Comparison of ENCODE assay signal across 1 cellular context in the genomic region with DNA sequence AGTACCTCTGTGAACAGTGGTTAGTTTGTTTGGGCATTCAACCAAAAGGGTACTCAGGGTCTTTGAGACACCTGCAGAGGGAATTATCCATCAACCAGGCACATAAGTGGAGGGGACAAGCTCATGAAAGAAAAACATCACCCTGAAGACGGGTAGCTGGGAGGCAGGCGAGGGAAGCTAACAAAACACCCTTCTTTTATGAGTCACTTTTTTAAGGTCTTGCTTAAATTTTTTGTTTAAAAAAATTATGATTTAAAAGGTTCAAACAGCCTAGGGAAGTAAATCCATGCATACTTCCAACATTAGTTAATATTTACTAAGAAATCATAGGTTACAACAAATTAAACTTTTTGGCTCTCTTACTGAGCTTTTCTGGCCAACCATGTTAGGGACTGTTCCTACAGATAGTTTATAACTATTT.
TF ChIP-seq lines count a peak whose summit lies in the region.

No MANE protein-coding gene starts in this region.

TF ChIP-seq in HepG2, 621 proteins besides CTCF, POLR2A, EP300 and RAD21:
- TF ChIP-seq ZNF605 (CRISPR knock-in tag; IDR thresholded peaks at IDR 0.05) (no peak), TAF1 (CRISPR knock-in tag; IDR thresholded peaks at IDR 0.05) (no peak), ZFP62 (CRISPR knock-in tag; IDR thresholded peaks at IDR 0.05) (no peak), PHB2 (IDR thresholded peaks at IDR 0.05; ENCODE audit: partially characterized antibody) (no peak), ZSCAN31 (CRISPR knock-in tag; IDR thresholded peaks at IDR 0.05; ENCODE audit: low read depth) (no peak)
- TF ChIP-seq, protein P1, sequence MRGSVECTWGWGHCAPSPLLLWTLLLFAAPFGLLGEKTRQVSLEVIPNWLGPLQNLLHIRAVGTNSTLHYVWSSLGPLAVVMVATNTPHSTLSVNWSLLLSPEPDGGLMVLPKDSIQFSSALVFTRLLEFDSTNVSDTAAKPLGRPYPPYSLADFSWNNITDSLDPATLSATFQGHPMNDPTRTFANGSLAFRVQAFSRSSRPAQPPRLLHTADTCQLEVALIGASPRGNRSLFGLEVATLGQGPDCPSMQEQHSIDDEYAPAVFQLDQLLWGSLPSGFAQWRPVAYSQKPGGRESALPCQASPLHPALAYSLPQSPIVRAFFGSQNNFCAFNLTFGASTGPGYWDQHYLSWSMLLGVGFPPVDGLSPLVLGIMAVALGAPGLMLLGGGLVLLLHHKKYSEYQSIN (CRISPR knock-in tag; IDR thresholded peaks at IDR 0.05; ENCODE audit: borderline replicate concordance) = no peak
- TF ChIP-seq, protein P2, sequence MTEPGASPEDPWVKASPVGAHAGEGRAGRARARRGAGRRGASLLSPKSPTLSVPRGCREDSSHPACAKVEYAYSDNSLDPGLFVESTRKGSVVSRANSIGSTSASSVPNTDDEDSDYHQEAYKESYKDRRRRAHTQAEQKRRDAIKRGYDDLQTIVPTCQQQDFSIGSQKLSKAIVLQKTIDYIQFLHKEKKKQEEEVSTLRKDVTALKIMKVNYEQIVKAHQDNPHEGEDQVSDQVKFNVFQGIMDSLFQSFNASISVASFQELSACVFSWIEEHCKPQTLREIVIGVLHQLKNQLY (CRISPR knock-in tag; IDR thresholded peaks at IDR 0.05) = no peak
- TF ChIP-seq, protein P3, sequence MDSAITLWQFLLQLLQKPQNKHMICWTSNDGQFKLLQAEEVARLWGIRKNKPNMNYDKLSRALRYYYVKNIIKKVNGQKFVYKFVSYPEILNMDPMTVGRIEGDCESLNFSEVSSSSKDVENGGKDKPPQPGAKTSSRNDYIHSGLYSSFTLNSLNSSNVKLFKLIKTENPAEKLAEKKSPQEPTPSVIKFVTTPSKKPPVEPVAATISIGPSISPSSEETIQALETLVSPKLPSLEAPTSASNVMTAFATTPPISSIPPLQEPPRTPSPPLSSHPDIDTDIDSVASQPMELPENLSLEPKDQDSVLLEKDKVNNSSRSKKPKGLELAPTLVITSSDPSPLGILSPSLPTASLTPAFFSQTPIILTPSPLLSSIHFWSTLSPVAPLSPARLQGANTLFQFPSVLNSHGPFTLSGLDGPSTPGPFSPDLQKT (CRISPR knock-in tag; IDR thresholded peaks at IDR 0.05; ENCODE audit: borderline replicate concordance) = no peak
- TF ChIP-seq, protein P4, sequence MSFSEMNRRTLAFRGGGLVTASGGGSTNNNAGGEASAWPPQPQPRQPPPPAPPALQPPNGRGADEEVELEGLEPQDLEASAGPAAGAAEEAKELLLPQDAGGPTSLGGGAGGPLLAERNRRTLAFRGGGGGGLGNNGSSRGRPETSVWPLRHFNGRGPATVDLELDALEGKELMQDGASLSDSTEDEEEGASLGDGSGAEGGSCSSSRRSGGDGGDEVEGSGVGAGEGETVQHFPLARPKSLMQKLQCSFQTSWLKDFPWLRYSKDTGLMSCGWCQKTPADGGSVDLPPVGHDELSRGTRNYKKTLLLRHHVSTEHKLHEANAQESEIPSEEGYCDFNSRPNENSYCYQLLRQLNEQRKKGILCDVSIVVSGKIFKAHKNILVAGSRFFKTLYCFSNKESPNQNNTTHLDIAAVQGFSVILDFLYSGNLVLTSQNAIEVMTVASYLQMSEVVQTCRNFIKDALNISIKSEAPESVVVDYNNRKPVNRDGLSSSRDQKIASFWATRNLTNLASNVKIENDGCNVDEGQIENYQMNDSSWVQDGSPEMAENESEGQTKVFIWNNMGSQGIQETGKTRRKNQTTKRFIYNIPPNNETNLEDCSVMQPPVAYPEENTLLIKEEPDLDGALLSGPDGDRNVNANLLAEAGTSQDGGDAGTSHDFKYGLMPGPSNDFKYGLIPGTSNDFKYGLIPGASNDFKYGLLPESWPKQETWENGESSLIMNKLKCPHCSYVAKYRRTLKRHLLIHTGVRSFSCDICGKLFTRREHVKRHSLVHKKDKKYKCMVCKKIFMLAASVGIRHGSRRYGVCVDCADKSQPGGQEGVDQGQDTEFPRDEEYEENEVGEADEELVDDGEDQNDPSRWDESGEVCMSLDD (CRISPR knock-in tag; IDR thresholded peaks at IDR 0.05; ENCODE audit: borderline replicate concordance) = no peak
- TF ChIP-seq, protein P5, sequence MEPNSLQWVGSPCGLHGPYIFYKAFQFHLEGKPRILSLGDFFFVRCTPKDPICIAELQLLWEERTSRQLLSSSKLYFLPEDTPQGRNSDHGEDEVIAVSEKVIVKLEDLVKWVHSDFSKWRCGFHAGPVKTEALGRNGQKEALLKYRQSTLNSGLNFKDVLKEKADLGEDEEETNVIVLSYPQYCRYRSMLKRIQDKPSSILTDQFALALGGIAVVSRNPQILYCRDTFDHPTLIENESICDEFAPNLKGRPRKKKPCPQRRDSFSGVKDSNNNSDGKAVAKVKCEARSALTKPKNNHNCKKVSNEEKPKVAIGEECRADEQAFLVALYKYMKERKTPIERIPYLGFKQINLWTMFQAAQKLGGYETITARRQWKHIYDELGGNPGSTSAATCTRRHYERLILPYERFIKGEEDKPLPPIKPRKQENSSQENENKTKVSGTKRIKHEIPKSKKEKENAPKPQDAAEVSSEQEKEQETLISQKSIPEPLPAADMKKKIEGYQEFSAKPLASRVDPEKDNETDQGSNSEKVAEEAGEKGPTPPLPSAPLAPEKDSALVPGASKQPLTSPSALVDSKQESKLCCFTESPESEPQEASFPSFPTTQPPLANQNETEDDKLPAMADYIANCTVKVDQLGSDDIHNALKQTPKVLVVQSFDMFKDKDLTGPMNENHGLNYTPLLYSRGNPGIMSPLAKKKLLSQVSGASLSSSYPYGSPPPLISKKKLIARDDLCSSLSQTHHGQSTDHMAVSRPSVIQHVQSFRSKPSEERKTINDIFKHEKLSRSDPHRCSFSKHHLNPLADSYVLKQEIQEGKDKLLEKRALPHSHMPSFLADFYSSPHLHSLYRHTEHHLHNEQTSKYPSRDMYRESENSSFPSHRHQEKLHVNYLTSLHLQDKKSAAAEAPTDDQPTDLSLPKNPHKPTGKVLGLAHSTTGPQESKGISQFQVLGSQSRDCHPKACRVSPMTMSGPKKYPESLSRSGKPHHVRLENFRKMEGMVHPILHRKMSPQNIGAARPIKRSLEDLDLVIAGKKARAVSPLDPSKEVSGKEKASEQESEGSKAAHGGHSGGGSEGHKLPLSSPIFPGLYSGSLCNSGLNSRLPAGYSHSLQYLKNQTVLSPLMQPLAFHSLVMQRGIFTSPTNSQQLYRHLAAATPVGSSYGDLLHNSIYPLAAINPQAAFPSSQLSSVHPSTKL (CRISPR knock-in tag; IDR thresholded peaks at IDR 0.05) = no peak
- TF ChIP-seq, protein P6, sequence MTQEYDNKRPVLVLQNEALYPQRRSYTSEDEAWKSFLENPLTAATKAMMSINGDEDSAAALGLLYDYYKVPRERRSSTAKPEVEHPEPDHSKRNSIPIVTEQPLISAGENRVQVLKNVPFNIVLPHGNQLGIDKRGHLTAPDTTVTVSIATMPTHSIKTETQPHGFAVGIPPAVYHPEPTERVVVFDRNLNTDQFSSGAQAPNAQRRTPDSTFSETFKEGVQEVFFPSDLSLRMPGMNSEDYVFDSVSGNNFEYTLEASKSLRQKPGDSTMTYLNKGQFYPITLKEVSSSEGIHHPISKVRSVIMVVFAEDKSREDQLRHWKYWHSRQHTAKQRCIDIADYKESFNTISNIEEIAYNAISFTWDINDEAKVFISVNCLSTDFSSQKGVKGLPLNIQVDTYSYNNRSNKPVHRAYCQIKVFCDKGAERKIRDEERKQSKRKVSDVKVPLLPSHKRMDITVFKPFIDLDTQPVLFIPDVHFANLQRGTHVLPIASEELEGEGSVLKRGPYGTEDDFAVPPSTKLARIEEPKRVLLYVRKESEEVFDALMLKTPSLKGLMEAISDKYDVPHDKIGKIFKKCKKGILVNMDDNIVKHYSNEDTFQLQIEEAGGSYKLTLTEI (CRISPR knock-in tag; conservative IDR thresholded peaks at IDR 0.05) = no peak
- TF ChIP-seq, protein P7, sequence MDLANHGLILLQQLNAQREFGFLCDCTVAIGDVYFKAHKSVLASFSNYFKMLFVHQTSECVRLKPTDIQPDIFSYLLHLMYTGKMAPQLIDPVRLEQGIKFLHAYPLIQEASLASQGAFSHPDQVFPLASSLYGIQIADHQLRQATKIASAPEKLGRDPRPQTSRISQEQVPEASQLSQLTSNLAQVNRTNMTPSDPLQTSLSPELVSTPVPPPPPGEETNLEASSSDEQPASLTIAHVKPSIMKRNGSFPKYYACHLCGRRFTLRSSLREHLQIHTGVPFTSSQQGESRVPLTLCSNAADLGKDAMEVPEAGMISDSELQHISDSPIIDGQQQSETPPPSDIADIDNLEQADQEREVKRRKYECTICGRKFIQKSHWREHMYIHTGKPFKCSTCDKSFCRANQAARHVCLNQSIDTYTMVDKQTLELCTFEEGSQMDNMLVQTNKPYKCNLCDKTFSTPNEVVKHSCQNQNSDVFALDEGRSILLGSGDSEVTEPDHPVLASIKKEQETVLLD (CRISPR knock-in tag; IDR thresholded peaks at IDR 0.05; ENCODE audit: low read depth) = no peak
- TF ChIP-seq, protein P8, sequence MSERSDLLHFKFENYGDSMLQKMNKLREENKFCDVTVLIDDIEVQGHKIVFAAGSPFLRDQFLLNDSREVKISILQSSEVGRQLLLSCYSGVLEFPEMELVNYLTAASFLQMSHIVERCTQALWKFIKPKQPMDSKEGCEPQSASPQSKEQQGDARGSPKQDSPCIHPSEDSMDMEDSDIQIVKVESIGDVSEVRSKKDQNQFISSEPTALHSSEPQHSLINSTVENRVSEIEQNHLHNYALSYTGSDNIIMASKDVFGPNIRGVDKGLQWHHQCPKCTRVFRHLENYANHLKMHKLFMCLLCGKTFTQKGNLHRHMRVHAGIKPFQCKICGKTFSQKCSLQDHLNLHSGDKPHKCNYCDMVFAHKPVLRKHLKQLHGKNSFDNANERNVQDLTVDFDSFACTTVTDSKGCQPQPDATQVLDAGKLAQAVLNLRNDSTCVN (CRISPR knock-in tag; IDR thresholded peaks at IDR 0.05; ENCODE audit: borderline replicate concordance) = no peak
